ENCODE assay signal across 12 cellular contexts in the genomic region with DNA sequence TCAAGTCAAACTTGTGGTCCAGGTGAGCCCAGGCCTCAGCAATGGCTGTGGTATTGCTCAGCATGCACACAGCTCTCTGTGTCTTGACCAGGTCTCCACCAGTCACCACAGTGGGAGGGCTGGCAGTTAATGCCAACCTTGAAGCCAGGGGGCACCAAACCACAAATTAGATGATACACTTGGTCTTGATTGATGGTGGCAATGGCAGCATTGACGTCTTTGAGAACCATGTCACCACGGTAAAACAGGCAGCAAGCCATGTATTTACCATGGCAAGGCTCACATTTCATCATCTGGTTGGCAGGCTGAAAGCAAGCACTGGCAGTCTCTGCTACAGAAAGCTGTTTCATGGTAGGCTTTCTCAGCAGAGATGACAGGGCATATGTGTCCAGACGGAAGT. TPM values are rescaled to one million over a fixed set of nuclear protein-coding genes. Genes with fewer than 3 reads are reported as not detected.
DNase-seq lines count a peak whose midpoint lies in the region; ATAC-seq, FAIRE-seq and TF ChIP-seq lines count a peak whose summit lies in the region.
"Had no signal": no experiment of that assay in that cellular context is flagged by ENCODE, and none has a peak within 500 bp of the region (broad histone marks: within the 10 kb centered on the region; RNA-seq: fewer than 3 reads in every experiment).

No MANE protein-coding gene starts in this region.

- DNase-seq in NCI-H526 (lab: John Stamatoyannopoulos, UW) (peak; percentile 20 to 38), NCI-H526 treated with DMSO at 0.1 percent for 48 hours (lab: John Stamatoyannopoulos, UW) (no peak), HT-29 (ENCODE audit: low spot score) (peak; percentile 65), pancreas (peak in 5 of 6 donors; percentile 43 to 84 (median 60)), occipital lobe (lab: John Stamatoyannopoulos, UW) (no peak), globus pallidus (ENCODE audit: low spot score) (no peak)
- DNase-seq: activated naive CD8-positive, alpha-beta T cell treated with anti-CD3 and anti-CD28 coated beads, Interleukin-2, amount 10 ng/mL, durations not matched to agents 7 days and 5 days; GOT3 had no signal

- peak; percentile 10; the same call in 1 of the 2 replicates for TF ChIP-seq CTCF in VCaP (conservative IDR thresholded peaks at IDR 0.05)
- TF ChIP-seq CTCF in pancreas (IDR thresholded peaks at IDR 0.05) = peak in 2 of 4 donors; percentile 16 to 21

- WGBS in pancreas, 2 donors = 22 to 24% methylated on average over 3 of the region's 3 CpGs

- no peaks in the 10 kb centered on the region for H3K9me3 ChIP-seq in pancreas

- H3K4me1 ChIP-seq in pancreas = peaks cover 0 to 6% (median 0%) of the 10 kb centered on the region in 3 donors

- no peak for FAIRE-seq in pancreas (lab: Jason Lieb, UNC)

- intact Hi-C loops in pancreas (cut with DNase I) = no loop called here

- no peaks in the 10 kb centered on the region for H3K27me3 ChIP-seq in pancreas

- ATAC-seq in pancreas (peak; percentile 80 to 83 (median 82)), HG02885 (IDR thresholded peaks at IDR 0.05; ENCODE audit: poor library complexity, unreplicated experiment) (no peak)

- H3K36me3 ChIP-seq in pancreas = no peaks in the 10 kb centered on the region

- H3K27ac ChIP-seq in VCaP (no peak overlapping the region), pancreas (no peak overlapping the region)
- H3K27ac ChIP-seq: RWPE1 had no signal

- H3K4me3 ChIP-seq in pancreas = no peak overlapping the region
- H3K4me3 ChIP-seq: lung had no signal

RNA-seq across cellular contexts. Expression of gene NIM1K, which starts 40.0 kb away (rescaled TPM):
- not detected in 2 replicates for total RNA-seq in HT-29 (2014; rRNA removed; shearing (Covaris generic))
- under 1 TPM in 4 of 6 donors, not detected in 2; 0.06 to 0.37 (median 0.24) TPM for total RNA-seq in pancreas
- under 1 TPM; 0.42 to 0.77 TPM for polyA plus RNA-seq in pancreas
- total RNA-seq in occipital lobe = 9.0 TPM

Comparison
In these comparisons a context has a peak if more than half of its experiments do, and no peak if none do; other contexts are left out.
1. DNase-seq: peak in NCI-H526 (2 of 2), HT-29 (single experiment) and pancreas (5 of 6); none in NCI-H526 treated with DMSO at 0.1 percent for 48 hours (single experiment), occipital lobe (single experiment) and globus pallidus (single experiment).